ENCODE assay signal across 21 cellular contexts in the genomic region with DNA sequence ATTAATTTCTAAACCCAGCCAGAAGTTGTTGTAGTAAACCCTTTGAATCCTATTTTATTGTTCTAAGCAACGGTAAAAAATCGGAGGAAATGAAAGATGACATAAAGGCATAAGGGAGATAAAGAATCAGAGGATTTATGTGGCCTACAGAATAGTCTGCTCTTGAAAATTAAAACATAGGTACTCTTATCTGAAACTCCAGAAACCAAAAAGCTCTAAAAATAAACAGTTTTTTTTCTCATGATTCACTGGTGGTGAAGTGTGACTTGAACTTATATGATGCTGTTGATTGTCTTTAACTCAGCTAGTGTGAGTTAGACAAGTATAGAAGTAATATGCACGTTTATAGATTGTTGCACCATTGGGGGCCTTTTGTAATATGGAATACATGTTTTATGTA.
"Had no signal": no experiment of that assay in that cellular context is flagged by ENCODE, and none has a peak within 500 bp of the region (broad histone marks: within the 10 kb centered on the region; RNA-seq: fewer than 3 reads in every experiment).

No MANE protein-coding gene starts in this region.

- H3K4me2 ChIP-seq: KMS-11 had no signal

- H3K9me3 ChIP-seq: SJCRH30 had no signal

- DNase-seq: Kasumi-1, NCI-H1092, NCI-H1105 treated with DMSO at 0.1 percent for 48 hours, NCI-H1417 treated with DMSO at 0.1 percent for 48 hours, NCI-H146, NCI-H1694 treated with DMSO at 0.1 percent for 48 hours, NCI-H1930, NCI-H2081, NCI-H2107, NCI-H2227 treated with DMSO at 0.1 percent for 48 hours, NCI-H524, NCI-H526 treated with DMSO at 0.1 percent for 48 hours, NCI-H748 treated with DMSO at 0.1 percent for 48 hours, PC-3, SHP77 treated with DMSO at 0.1 percent for 48 hours, SJCRH30, T-helper 1 cell had no signal

- H3K9ac ChIP-seq: KMS-11 had no signal

- H3K27ac ChIP-seq: KMS-11, RWPE1, SJCRH30 had no signal

- H3K27me3 ChIP-seq: SJCRH30 had no signal

- H3K4me3 ChIP-seq: SJCRH30 had no signal

- H3K4me1 ChIP-seq: SJCRH30 had no signal

- ATAC-seq: Panc1, PC-3, SK-N-SH treated with all-trans-retinoic acid at 6 μM for 48 hours had no signal
